21 cellular contexts compared by ENCODE assay signal in the genomic region with DNA sequence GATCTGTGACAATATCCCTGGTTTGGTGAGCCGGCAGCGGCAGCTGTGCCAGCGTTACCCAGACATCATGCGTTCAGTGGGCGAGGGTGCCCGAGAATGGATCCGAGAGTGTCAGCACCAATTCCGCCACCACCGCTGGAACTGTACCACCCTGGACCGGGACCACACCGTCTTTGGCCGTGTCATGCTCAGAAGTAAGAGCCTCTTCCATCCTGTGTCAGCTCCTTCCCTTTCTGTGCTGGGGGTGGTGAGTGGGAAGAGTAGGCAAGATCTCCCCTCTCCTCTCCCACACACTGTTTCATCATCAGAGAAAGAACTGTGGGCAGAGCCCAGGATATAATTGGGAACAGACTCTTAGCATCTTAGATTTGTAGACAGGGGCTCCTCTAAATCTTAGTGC. TPM values are rescaled to one million over a fixed set of nuclear protein-coding genes. Genes with fewer than 3 reads are reported as not detected.
DNase-seq lines count a peak whose midpoint lies in the region; ATAC-seq, FAIRE-seq and TF ChIP-seq lines count a peak whose summit lies in the region.
"Had no signal": no experiment of that assay in that cellular context is flagged by ENCODE, and none has a peak within 500 bp of the region (broad histone marks: within the 10 kb centered on the region; RNA-seq: fewer than 3 reads in every experiment).

No MANE protein-coding gene starts in this region.

- H3K4me1 ChIP-seq in astrocyte (ENCODE audit: insufficient read depth, low read length): peaks cover 11% of the 10 kb centered on the region

- H3K4me3 ChIP-seq in astrocyte (ENCODE audit: insufficient read depth, low read depth, low read length): no peak overlapping the region
- H3K4me3 ChIP-seq: BLaER1 had no signal

- no peak for FAIRE-seq in astrocyte (lab: Jason Lieb, UNC)
- FAIRE-seq: GM12891 had no signal

- H3K9me3 Mint-ChIP-seq in astrocyte (ENCODE audit: unreplicated experiment): no peaks in the 10 kb centered on the region
- H3K9me3 Mint-ChIP-seq: CD4-positive, alpha-beta memory T cell; IgD-negative memory B cell had no signal

- H3K36me3 Mint-ChIP-seq in astrocyte (ENCODE audit: low read depth, unreplicated experiment): peaks cover 11% of the 10 kb centered on the region
- H3K36me3 Mint-ChIP-seq: CD4-positive, alpha-beta memory T cell had no signal

- no peak overlapping the region for H3K9ac ChIP-seq in astrocyte (ENCODE audit: low read length)
- H3K9ac ChIP-seq: BLaER1 had no signal

- peak overlapping the region; percentile 23 for H3K4me3 Mint-ChIP-seq in astrocyte (ENCODE audit: unreplicated experiment)
- H3K4me3 Mint-ChIP-seq: CD4-positive, alpha-beta memory T cell had no signal

- ATAC-seq in GM18520 (IDR thresholded peaks at IDR 0.05; ENCODE audit: unreplicated experiment): no peak

- peaks cover 78% of the 10 kb centered on the region for H3K27me3 ChIP-seq in astrocyte (ENCODE audit: insufficient read depth, low read length)

- peak; percentile 5 for DNase-seq in MV-4-11 (lab: John Stamatoyannopoulos, UW)
- DNase-seq in astrocyte (ENCODE audit: low read depth): no peak
- DNase-seq in head of caudate nucleus: peak in 24 of 42 donors; percentile 12 to 82 (median 49)
- peak; percentile 58 for DNase-seq in putamen (ENCODE audit: low spot score)
- no peak for DNase-seq in NCI-H2081 treated with DMSO at 0.1 percent for 48 hours (lab: John Stamatoyannopoulos, UW)
- DNase-seq in NCI-H510A (lab: John Stamatoyannopoulos, UW): no peak
- DNase-seq: CD4-positive, alpha-beta memory T cell; DND-41; GOT3; Karpas-422; NCI-H1048; NCI-H1417 treated with DMSO at 0.1 percent for 48 hours; NCI-H187; NCI-H2107; NCI-H774; NK-92 treated with Interleukin-12 subunit alpha and Interleukin-12 subunit beta, amount 100 ng/mL, for 24 hours; SIG-M5 had no signal

- H3K9me3 ChIP-seq in astrocyte (ENCODE audit: insufficient read depth, low read depth, low read length): no peaks in the 10 kb centered on the region
- H3K9me3 ChIP-seq: BLaER1 had no signal

- H3K27ac ChIP-seq in astrocyte (ENCODE audit: low read depth, low read length): no peak overlapping the region
- H3K27ac ChIP-seq: BLaER1 had no signal

- peaks cover 39% of the 10 kb centered on the region for H3K4me1 Mint-ChIP-seq in astrocyte (ENCODE audit: low read depth, unreplicated experiment)

- peaks cover 13% of the 10 kb centered on the region for H3K27me3 Mint-ChIP-seq in astrocyte (ENCODE audit: low read depth, unreplicated experiment)

- no peak for TF ChIP-seq CTCF in astrocyte (IDR thresholded peaks at IDR 0.05; ENCODE audit: insufficient read depth, low read depth, low read length)

- H3K4me2 ChIP-seq in astrocyte (ENCODE audit: low read length): no peak overlapping the region
- H3K4me2 ChIP-seq: BLaER1 had no signal

- H3K36me3 ChIP-seq in astrocyte (ENCODE audit: insufficient read depth, low read length): no peaks in the 10 kb centered on the region
- H3K36me3 ChIP-seq: BLaER1 had no signal

- intact Hi-C loops in head of caudate nucleus (cut with DNase I): no loop called here

- no peak overlapping the region for H2AFZ ChIP-seq in astrocyte (ENCODE audit: low read depth, low read length)

- H3K27ac Mint-ChIP-seq in astrocyte (ENCODE audit: unreplicated experiment): peak overlapping the region; percentile 60
- H3K27ac Mint-ChIP-seq: IgD-negative memory B cell had no signal

- peaks cover 20% of the 10 kb centered on the region for H4K20me1 ChIP-seq in astrocyte (ENCODE audit: insufficient read depth, low read length)
- H4K20me1 ChIP-seq: BLaER1 had no signal

- no peaks in the 10 kb centered on the region for H3K79me2 ChIP-seq in astrocyte (ENCODE audit: insufficient read depth, low read length)

RNA-seq across cellular contexts. Expression of a gene that starts 6.1 kb away (rescaled TPM):
- total RNA-seq in astrocyte: 18.0 and 18.5 TPM in 2 replicates

Comparison
In these comparisons a context has a peak if more than half of its experiments do, and no peak if none do; other contexts are left out.
1. DNase-seq: peak in MV-4-11 (single experiment), head of caudate nucleus (24 of 42) and putamen (single experiment); none in astrocyte (single experiment), NCI-H2081 treated with DMSO at 0.1 percent for 48 hours (single experiment) and NCI-H510A (single experiment).